Comparison of ENCODE assay signal across 2 cellular contexts in genomic region chr4:95593992-95594391, GRCh38.
TF ChIP-seq lines count a peak whose summit lies in the region.

No MANE protein-coding gene starts in this region.

TF ChIP-seq in HepG2, 621 proteins besides CTCF, POLR2A, EP300 and RAD21 (continues in another document):
- TF ChIP-seq ZFYVE20 (CRISPR knock-in tag; IDR thresholded peaks at IDR 0.05; ENCODE audit: borderline replicate concordance, low read depth) (no peak), NRL (CRISPR knock-in tag; IDR thresholded peaks at IDR 0.05; ENCODE audit: borderline replicate concordance) (no peak), ZNF510 (CRISPR knock-in tag; IDR thresholded peaks at IDR 0.05; ENCODE audit: low read depth) (no peak), ZFP91 (CRISPR knock-in tag; IDR thresholded peaks at IDR 0.05; ENCODE audit: borderline replicate concordance) (no peak), ZNF318 (CRISPR knock-in tag; IDR thresholded peaks at IDR 0.05) (no peak), ZNF770 (CRISPR knock-in tag; IDR thresholded peaks at IDR 0.05) (no peak), FOXP1 (IDR thresholded peaks at IDR 0.05) (no peak), FOXP1 (CRISPR knock-in tag; IDR thresholded peaks at IDR 0.05) (no peak), ZMYM4 (CRISPR knock-in tag; IDR thresholded peaks at IDR 0.05) (no peak), HNRNPL (IDR thresholded peaks at IDR 0.05; ENCODE audit: low read depth, low read length) (no peak), ZNF296 (CRISPR knock-in tag; conservative IDR thresholded peaks at IDR 0.05) (no peak), RNF2 (conservative IDR thresholded peaks at IDR 0.05; ENCODE audit: low read depth) (no peak)

TF ChIP-seq in K562, 482 proteins besides CTCF, POLR2A, EP300 and RAD21:
- TF ChIP-seq ZNF316 (IDR thresholded peaks at IDR 0.05) (peak; percentile 42; the same call in 1 of the 2 replicates), ARID3A (IDR thresholded peaks at IDR 0.05; ENCODE audit: borderline replicate concordance, low read depth, low read length) (no peak)
